In the genomic region with DNA sequence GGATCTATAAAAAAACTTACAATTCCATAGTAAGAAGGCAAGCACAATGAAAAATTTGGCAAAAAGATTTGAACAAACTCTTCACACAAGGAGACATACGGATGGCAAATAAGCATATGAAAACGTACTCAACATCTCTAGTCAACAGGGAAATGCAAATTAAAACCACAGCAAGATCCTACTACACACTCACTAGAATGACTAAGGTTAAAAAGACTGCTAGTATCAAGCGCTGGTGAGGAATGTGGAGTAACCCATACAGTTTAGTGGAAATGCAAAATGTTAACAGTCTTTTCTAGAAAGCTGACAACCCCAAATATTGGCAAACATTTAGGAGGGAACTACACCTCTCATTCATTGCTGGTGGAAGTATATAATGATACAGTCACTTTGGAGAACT, we compare ENCODE assay signal across 1 cellular context.
TF ChIP-seq lines count a peak whose summit lies in the region.

No MANE protein-coding gene starts in this region.

TF ChIP-seq in GM23338, 12 proteins besides CTCF, POLR2A, EP300 and RAD21 (continued from another document):
- TF ChIP-seq, protein P1, sequence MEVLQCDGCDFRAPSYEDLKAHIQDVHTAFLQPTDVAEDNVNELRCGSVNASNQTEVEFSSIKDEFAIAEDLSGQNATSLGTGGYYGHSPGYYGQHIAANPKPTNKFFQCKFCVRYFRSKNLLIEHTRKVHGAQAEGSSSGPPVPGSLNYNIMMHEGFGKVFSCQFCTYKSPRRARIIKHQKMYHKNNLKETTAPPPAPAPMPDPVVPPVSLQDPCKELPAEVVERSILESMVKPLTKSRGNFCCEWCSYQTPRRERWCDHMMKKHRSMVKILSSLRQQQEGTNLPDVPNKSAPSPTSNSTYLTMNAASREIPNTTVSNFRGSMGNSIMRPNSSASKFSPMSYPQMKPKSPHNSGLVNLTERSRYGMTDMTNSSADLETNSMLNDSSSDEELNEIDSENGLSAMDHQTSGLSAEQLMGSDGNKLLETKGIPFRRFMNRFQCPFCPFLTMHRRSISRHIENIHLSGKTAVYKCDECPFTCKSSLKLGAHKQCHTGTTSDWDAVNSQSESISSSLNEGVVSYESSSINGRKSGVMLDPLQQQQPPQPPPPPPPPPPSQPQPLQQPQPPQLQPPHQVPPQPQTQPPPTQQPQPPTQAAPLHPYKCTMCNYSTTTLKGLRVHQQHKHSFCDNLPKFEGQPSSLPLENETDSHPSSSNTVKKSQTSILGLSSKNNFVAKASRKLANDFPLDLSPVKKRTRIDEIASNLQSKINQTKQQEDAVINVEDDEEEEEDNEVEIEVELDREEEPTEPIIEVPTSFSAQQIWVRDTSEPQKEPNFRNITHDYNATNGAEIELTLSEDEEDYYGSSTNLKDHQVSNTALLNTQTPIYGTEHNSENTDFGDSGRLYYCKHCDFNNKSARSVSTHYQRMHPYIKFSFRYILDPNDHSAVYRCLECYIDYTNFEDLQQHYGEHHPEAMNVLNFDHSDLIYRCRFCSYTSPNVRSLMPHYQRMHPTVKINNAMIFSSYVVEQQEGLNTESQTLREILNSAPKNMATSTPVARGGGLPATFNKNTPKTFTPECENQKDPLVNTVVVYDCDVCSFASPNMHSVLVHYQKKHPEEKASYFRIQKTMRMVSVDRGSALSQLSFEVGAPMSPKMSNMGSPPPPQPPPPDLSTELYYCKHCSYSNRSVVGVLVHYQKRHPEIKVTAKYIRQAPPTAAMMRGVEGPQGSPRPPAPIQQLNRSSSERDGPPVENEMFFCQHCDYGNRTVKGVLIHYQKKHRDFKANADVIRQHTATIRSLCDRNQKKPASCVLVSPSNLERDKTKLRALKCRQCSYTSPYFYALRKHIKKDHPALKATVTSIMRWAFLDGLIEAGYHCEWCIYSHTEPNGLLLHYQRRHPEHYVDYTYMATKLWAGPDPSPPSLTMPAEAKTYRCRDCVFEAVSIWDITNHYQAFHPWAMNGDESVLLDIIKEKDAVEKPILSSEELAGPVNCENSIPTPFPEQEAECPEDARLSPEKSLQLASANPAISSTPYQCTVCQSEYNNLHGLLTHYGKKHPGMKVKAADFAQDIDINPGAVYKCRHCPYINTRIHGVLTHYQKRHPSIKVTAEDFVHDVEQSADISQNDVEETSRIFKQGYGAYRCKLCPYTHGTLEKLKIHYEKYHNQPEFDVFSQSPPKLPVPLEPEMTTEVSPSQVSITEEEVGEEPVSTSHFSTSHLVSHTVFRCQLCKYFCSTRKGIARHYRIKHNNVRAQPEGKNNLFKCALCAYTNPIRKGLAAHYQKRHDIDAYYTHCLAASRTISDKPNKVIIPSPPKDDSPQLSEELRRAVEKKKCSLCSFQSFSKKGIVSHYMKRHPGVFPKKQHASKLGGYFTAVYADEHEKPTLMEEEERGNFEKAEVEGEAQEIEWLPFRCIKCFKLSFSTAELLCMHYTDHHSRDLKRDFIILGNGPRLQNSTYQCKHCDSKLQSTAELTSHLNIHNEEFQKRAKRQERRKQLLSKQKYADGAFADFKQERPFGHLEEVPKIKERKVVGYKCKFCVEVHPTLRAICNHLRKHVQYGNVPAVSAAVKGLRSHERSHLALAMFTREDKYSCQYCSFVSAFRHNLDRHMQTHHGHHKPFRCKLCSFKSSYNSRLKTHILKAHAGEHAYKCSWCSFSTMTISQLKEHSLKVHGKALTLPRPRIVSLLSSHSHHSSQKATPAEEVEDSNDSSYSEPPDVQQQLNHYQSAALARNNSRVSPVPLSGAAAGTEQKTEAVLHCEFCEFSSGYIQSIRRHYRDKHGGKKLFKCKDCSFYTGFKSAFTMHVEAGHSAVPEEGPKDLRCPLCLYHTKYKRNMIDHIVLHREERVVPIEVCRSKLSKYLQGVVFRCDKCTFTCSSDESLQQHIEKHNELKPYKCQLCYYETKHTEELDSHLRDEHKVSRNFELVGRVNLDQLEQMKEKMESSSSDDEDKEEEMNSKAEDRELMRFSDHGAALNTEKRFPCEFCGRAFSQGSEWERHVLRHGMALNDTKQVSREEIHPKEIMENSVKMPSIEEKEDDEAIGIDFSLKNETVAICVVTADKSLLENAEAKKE (CRISPR knock-in tag; IDR thresholded peaks at IDR 0.05): no peak
- TF ChIP-seq EZH2phosphoT487 (IDR thresholded peaks at IDR 0.05; ENCODE audit: unreplicated experiment): no peak
